Comparison of ENCODE assay signal across 15 cellular contexts in genomic region chr17:81578561-81579225, GRCh38. TPM values are rescaled to one million over a fixed set of nuclear protein-coding genes. Genes with fewer than 3 reads are reported as not detected.
DNase-seq lines count a peak whose midpoint lies in the region; ATAC-seq and TF ChIP-seq lines count a peak whose summit lies in the region.
"Had no signal": no experiment of that assay in that cellular context is flagged by ENCODE, and none has a peak within 500 bp of the region (broad histone marks: within the 10 kb centered on the region; RNA-seq: fewer than 3 reads in every experiment).

No MANE protein-coding gene starts in this region.

- H3K36me3 ChIP-seq in Caco-2 (ENCODE audit: control insufficient read depth, insufficient read depth, low read length): peaks cover 9% of the 10 kb centered on the region
- peaks cover 85% of the 10 kb centered on the region for H3K36me3 ChIP-seq in mesodermal cell (ENCODE audit: control insufficient read depth, insufficient read depth, low read length)
- H3K36me3 ChIP-seq: ovary had no signal

- peaks cover 25% of the 10 kb centered on the region for H3K4me1 ChIP-seq in Caco-2
- peaks cover 83% of the 10 kb centered on the region for H3K4me1 ChIP-seq in mesodermal cell (ENCODE audit: control insufficient read depth, insufficient read depth, low read length, poor library complexity, severe bottlenecking)

- peak overlapping the region; percentile 66 for H3K27ac Mint-ChIP-seq in Caco-2 (ENCODE audit: unreplicated experiment)
- peak overlapping the region; percentile 33 for H3K27ac Mint-ChIP-seq in activated T-helper 17 cell treated with anti-CD3 and anti-CD28 coated beads, Interleukin-2, amount 50 U/mL, for 72 hours
- H3K27ac Mint-ChIP-seq: activated naive CD8-positive, alpha-beta T cell treated with anti-CD3 and anti-CD28 coated beads, Interleukin-2, amount 10 ng/mL, durations not matched to agents 7 days and 5 days had no signal

- H3K4me3 ChIP-seq in Caco-2 (ENCODE audit: low read depth, low read length) (no peak overlapping the region), mesodermal cell (ENCODE audit: extremely low read depth, insufficient read depth, low read length, poor library complexity, severe bottlenecking) (no peak overlapping the region)
- H3K4me3 ChIP-seq: ovary, suprapubic skin had no signal

- POLR2A ChIA-PET in Caco-2 (lab: Charles Lee): no interaction called here

- H3K27me3 Mint-ChIP-seq in Caco-2 (ENCODE audit: insufficient read depth, unreplicated experiment): no peaks in the 10 kb centered on the region
- no peaks in the 10 kb centered on the region for H3K27me3 Mint-ChIP-seq in activated T-helper 17 cell treated with anti-CD3 and anti-CD28 coated beads, Interleukin-2, amount 50 U/mL, for 72 hours
- H3K27me3 Mint-ChIP-seq: activated naive CD8-positive, alpha-beta T cell treated with anti-CD3 and anti-CD28 coated beads, Interleukin-2, amount 10 ng/mL, durations not matched to agents 7 days and 5 days; CD4-positive, CD25-positive, alpha-beta regulatory T cell had no signal

- H3K36me3 Mint-ChIP-seq in Caco-2 (ENCODE audit: insufficient read depth, unreplicated experiment): peaks cover 86% of the 10 kb centered on the region
- peaks cover 91% of the 10 kb centered on the region for H3K36me3 Mint-ChIP-seq in activated T-helper 17 cell treated with anti-CD3 and anti-CD28 coated beads, Interleukin-2, amount 50 U/mL, for 72 hours (ENCODE audit: low read depth)

- DNase-seq in activated CD4-positive, CD25-positive, alpha-beta regulatory T cell treated with anti-CD3 and anti-CD28 coated beads, Interleukin-2, amount 50 U/mL, for 72 hours: no peak
- DNase-seq in Caco-2 (no peak), NCI-H82 (lab: John Stamatoyannopoulos, UW) (no peak), NCI-H2107 treated with DMSO at 0.1 percent for 48 hours (lab: John Stamatoyannopoulos, UW; ENCODE audit: unreplicated experiment) (no peak), dedifferentiated amniotic fluid mesenchymal stem cell (ENCODE audit: extremely low spot score) (no peak)
- DNase-seq: activated naive CD8-positive, alpha-beta T cell treated with anti-CD3 and anti-CD28 coated beads, Interleukin-2, amount 10 ng/mL, durations not matched to agents 7 days and 5 days; CD4-positive, CD25-positive, alpha-beta regulatory T cell; NCI-H1092 treated with DMSO at 0.1 percent for 48 hours; ovary; SHP77 treated with DMSO at 0.1 percent for 48 hours; T-helper 9 cell had no signal

- intact Hi-C loops in Caco-2 (cut with micrococcal nuclease; ENCODE audit: unreplicated experiment): no loop called here

- no peaks in the 10 kb centered on the region for H3K9me3 ChIP-seq in Caco-2
- no peaks in the 10 kb centered on the region for H3K9me3 ChIP-seq in mesodermal cell (ENCODE audit: control insufficient read depth, low read length)
- H3K9me3 ChIP-seq: ovary, suprapubic skin had no signal

- no peak for TF ChIP-seq CTCF in Caco-2 (IDR thresholded peaks at IDR 0.05; ENCODE audit: insufficient read depth in 1 of 2, low read depth in 1 of 2, low read length in 1 of 2, severe bottlenecking in 1 of 2, unreplicated experiment in 1 of 2)

- no peak overlapping the region for H3K4me3 Mint-ChIP-seq in Caco-2 (ENCODE audit: unreplicated experiment)
- no peak overlapping the region for H3K4me3 Mint-ChIP-seq in activated T-helper 17 cell treated with anti-CD3 and anti-CD28 coated beads, Interleukin-2, amount 50 U/mL, for 72 hours
- H3K4me3 Mint-ChIP-seq: activated naive CD8-positive, alpha-beta T cell treated with anti-CD3 and anti-CD28 coated beads, Interleukin-2, amount 10 ng/mL, durations not matched to agents 7 days and 5 days; CD4-positive, CD25-positive, alpha-beta regulatory T cell had no signal

- WGBS in mesodermal cell (ENCODE audit: insufficient coverage in 2 of 2), 2 experiments: 97 to 100% methylated on average over 4 of the region's 6 CpGs

- BruUV-seq in Caco-2 (replicated peaks; lab: Mats Ljungman, UMichigan): no TSS peak

- H3K4me1 Mint-ChIP-seq in Caco-2 (ENCODE audit: low read depth, unreplicated experiment): peaks cover 51% of the 10 kb centered on the region
- peaks cover 21% of the 10 kb centered on the region for H3K4me1 Mint-ChIP-seq in activated T-helper 17 cell treated with anti-CD3 and anti-CD28 coated beads, Interleukin-2, amount 50 U/mL, for 72 hours

- peak overlapping the region; percentile 82 for H3K27ac ChIP-seq in mesodermal cell (ENCODE audit: low read depth, low read length, severe bottlenecking)
- H3K27ac ChIP-seq: ovary, suprapubic skin had no signal

- no peaks in the 10 kb centered on the region for H3K27me3 ChIP-seq in Caco-2 (replicated peaks; ENCODE audit: control insufficient read depth, insufficient read depth, low read length)
- H3K27me3 ChIP-seq: ovary, suprapubic skin had no signal

- CTCF ChIA-PET in Caco-2 (lab: Charles Lee): no interaction called here

- H3K9me3 Mint-ChIP-seq in Caco-2 (ENCODE audit: unreplicated experiment): no peaks in the 10 kb centered on the region
- H3K9me3 Mint-ChIP-seq in activated T-helper 17 cell treated with anti-CD3 and anti-CD28 coated beads, Interleukin-2, amount 50 U/mL, for 72 hours: no peaks in the 10 kb centered on the region
- H3K9me3 Mint-ChIP-seq: activated naive CD8-positive, alpha-beta T cell treated with anti-CD3 and anti-CD28 coated beads, Interleukin-2, amount 10 ng/mL, durations not matched to agents 7 days and 5 days; CD4-positive, CD25-positive, alpha-beta regulatory T cell had no signal

- ATAC-seq in activated CD4-positive, CD25-positive, alpha-beta regulatory T cell treated with anti-CD3 and anti-CD28 coated beads, Interleukin-2, amount 50 U/mL, for 24 hours: peak; percentile 88 to 91
- ATAC-seq in activated T-helper 17 cell treated with anti-CD3 and anti-CD28 coated beads, Interleukin-2, amount 50 U/mL, for 72 hours (replicated peaks): peak; percentile 83

RNA-seq across cellular contexts. Expression of gene FAAP100, which starts 26.5 kb away (rescaled TPM):
- 38.5 and 42.2 TPM in 2 replicates for total RNA-seq in Caco-2 (2022)
- 10 to 100 TPM; 26.9 to 38.6 TPM for total RNA-seq in activated T-helper 17 cell treated with anti-CD3 and anti-CD28 coated beads, Interleukin-2, amount 50 U/mL, for 72 hours
- polyA plus RNA-seq in mesodermal cell (2013, experiment 1 of 2): 19.1 TPM
- polyA plus RNA-seq in mesodermal cell (2013, experiment 2 of 2): 15.6 TPM

RNA-seq across cellular contexts. Expression of gene FSCN2, which starts 50.5 kb away (rescaled TPM):
- total RNA-seq in Caco-2 (2022): 2.1 and 2.9 TPM in 2 replicates
- under 1 TPM; 0.43 to 0.93 TPM for total RNA-seq in activated T-helper 17 cell treated with anti-CD3 and anti-CD28 coated beads, Interleukin-2, amount 50 U/mL, for 72 hours
- 0.29 TPM for polyA plus RNA-seq in mesodermal cell (2013, experiment 1 of 2)
- 0.20 TPM for polyA plus RNA-seq in mesodermal cell (2013, experiment 2 of 2)

RNA-seq across cellular contexts. Expression of gene NPLOC4, which starts 58.2 kb away (rescaled TPM):
- 119 and 139 TPM in 2 replicates for total RNA-seq in Caco-2 (2022)
- 100 to 1,000 TPM; 101 to 103 TPM for total RNA-seq in activated T-helper 17 cell treated with anti-CD3 and anti-CD28 coated beads, Interleukin-2, amount 50 U/mL, for 72 hours
- 62.2 TPM for polyA plus RNA-seq in mesodermal cell (2013, experiment 1 of 2)
- polyA plus RNA-seq in mesodermal cell (2013, experiment 2 of 2): 57.3 TPM

RNA-seq across cellular contexts. Expression of gene TSPAN10, which starts 58.3 kb away (rescaled TPM):
- total RNA-seq in Caco-2 (2022): 4.0 and 4.1 TPM in 2 replicates
- 1 to 10 TPM in 1 of 2 donors, under 1 TPM in 1; 0.30 to 1.4 TPM for total RNA-seq in activated T-helper 17 cell treated with anti-CD3 and anti-CD28 coated beads, Interleukin-2, amount 50 U/mL, for 72 hours
- 2.4 TPM for polyA plus RNA-seq in mesodermal cell (2013, experiment 1 of 2)
- polyA plus RNA-seq in mesodermal cell (2013, experiment 2 of 2): 2.1 TPM
- total RNA-seq: CD4-positive, CD25-positive, alpha-beta regulatory T cell had no signal
